In genomic region chr22:47663615-47664605, GRCh38 we compare ENCODE assay signal across 22 cellular contexts.
A peak's percentile ranks its signal among the peaks of the same experiment; 100 is the strongest.
DNase-seq lines count a peak whose midpoint lies in the region; ATAC-seq and TF ChIP-seq lines count a peak whose summit lies in the region.
"Had no signal": no experiment of that assay in that cellular context is flagged by ENCODE, and none has a peak within 500 bp of the region (broad histone marks: within the 10 kb centered on the region; RNA-seq: fewer than 3 reads in every experiment).

No MANE protein-coding gene starts in this region.

- H3K4me3 Mint-ChIP-seq in endodermal cell (no peak overlapping the region), osteocyte (ENCODE audit: unreplicated experiment) (no peak overlapping the region)
- no peak overlapping the region for H3K4me3 Mint-ChIP-seq in activated T-cell treated with anti-CD3 and anti-CD28 coated beads, Interleukin-2, amount 50 U/mL, for 24 hours
- H3K4me3 Mint-ChIP-seq: CD14-positive monocyte; CD4-positive, alpha-beta T cell; CD8-positive, alpha-beta memory T cell had no signal

- H3K36me3 Mint-ChIP-seq in endodermal cell (ENCODE audit: low read depth), result peaks cover 9% of the 10 kb centered on the region
- no peaks in the 10 kb centered on the region for H3K36me3 Mint-ChIP-seq in osteocyte (ENCODE audit: unreplicated experiment)
- no peaks in the 10 kb centered on the region for H3K36me3 Mint-ChIP-seq in activated T-cell treated with anti-CD3 and anti-CD28 coated beads, Interleukin-2, amount 50 U/mL, for 24 hours (ENCODE audit: low read depth)
- H3K36me3 Mint-ChIP-seq: CD14-positive monocyte; CD8-positive, alpha-beta memory T cell had no signal

- no peak for ATAC-seq in GM21723 (IDR thresholded peaks at IDR 0.05; ENCODE audit: unreplicated experiment)
- ATAC-seq in HG02885 (IDR thresholded peaks at IDR 0.05; ENCODE audit: poor library complexity, unreplicated experiment), result no peak
- ATAC-seq: A549, GM12878 had no signal

- no peaks in the 10 kb centered on the region for H3K4me1 ChIP-seq in endodermal cell (ENCODE audit: control insufficient read depth, insufficient read depth, low read length)
- H3K4me1 ChIP-seq: A549; BE2C; BLaER1 treated with 17β-estradiol and CSF1 and Interleukin-3, amounts not matched to agents 10 nM and 100 nM had no signal

- peaks cover 8% of the 10 kb centered on the region for H3K27me3 ChIP-seq in endodermal cell (ENCODE audit: control insufficient read depth, insufficient read depth, low read length, poor library complexity, severe bottlenecking)
- H3K27me3 ChIP-seq: BE2C; BLaER1 treated with 17β-estradiol and CSF1 and Interleukin-3, amounts not matched to agents 10 nM and 100 nM had no signal

- peak; percentile 8 for DNase-seq in HuH-7 (ENCODE audit: low spot score)
- no peak for DNase-seq in endodermal cell
- peak; percentile 59 for DNase-seq in osteocyte (ENCODE audit: extremely low spot score, unreplicated experiment)
- no peak for DNase-seq in activated T-cell treated with anti-CD3 and anti-CD28 coated beads, Interleukin-2, amount 50 U/mL, for 24 hours
- DNase-seq: 8988T; ACHN; AML-193; BE2C; CD4-positive, alpha-beta T cell; CD8-positive, alpha-beta memory T cell; DMS 273 treated with DMSO at 0.1 percent for 48 hours; DMS79; EL; GDM1; GOT3; HCEC 1CT had no signal

- H3K27me3 Mint-ChIP-seq in endodermal cell (ENCODE audit: insufficient read depth) (peaks cover 54% of the 10 kb centered on the region), osteocyte (ENCODE audit: unreplicated experiment) (no peaks in the 10 kb centered on the region)
- H3K27me3 Mint-ChIP-seq in activated T-cell treated with anti-CD3 and anti-CD28 coated beads, Interleukin-2, amount 50 U/mL, for 24 hours, result peaks cover 9% of the 10 kb centered on the region
- H3K27me3 Mint-ChIP-seq: CD4-positive, alpha-beta T cell had no signal

- no peak overlapping the region for H3K27ac Mint-ChIP-seq in endodermal cell
- H3K27ac Mint-ChIP-seq in osteocyte (ENCODE audit: unreplicated experiment), result no peak overlapping the region
- H3K27ac Mint-ChIP-seq in activated T-cell treated with anti-CD3 and anti-CD28 coated beads, Interleukin-2, amount 50 U/mL, for 24 hours, result no peak overlapping the region
- H3K27ac Mint-ChIP-seq: CD14-positive monocyte; CD4-positive, alpha-beta T cell; CD8-positive, alpha-beta memory T cell had no signal

- H3K9ac ChIP-seq in endodermal cell (ENCODE audit: extremely low read depth, low read length, poor library complexity, severe bottlenecking), result no peak overlapping the region
- H3K9ac ChIP-seq: BLaER1 treated with 17β-estradiol and CSF1 and Interleukin-3, amounts not matched to agents 10 nM and 100 nM had no signal

- H3K4me1 Mint-ChIP-seq in endodermal cell, result peaks cover 6% of the 10 kb centered on the region
- H3K4me1 Mint-ChIP-seq in osteocyte (ENCODE audit: unreplicated experiment), result no peaks in the 10 kb centered on the region
- no peaks in the 10 kb centered on the region for H3K4me1 Mint-ChIP-seq in activated T-cell treated with anti-CD3 and anti-CD28 coated beads, Interleukin-2, amount 50 U/mL, for 24 hours (ENCODE audit: low read depth)
- H3K4me1 Mint-ChIP-seq: CD14-positive monocyte; CD8-positive, alpha-beta memory T cell had no signal

- H3K4me3 ChIP-seq in endodermal cell (ENCODE audit: low read length), result peak overlapping the region; percentile 6
- H3K4me3 ChIP-seq: A549; BLaER1 treated with 17β-estradiol and CSF1 and Interleukin-3, amounts not matched to agents 10 nM and 100 nM; GM12878 had no signal

- H3K9me3 Mint-ChIP-seq in endodermal cell (peaks cover 85% of the 10 kb centered on the region), osteocyte (ENCODE audit: unreplicated experiment) (peaks cover 53% of the 10 kb centered on the region)
- H3K9me3 Mint-ChIP-seq in activated T-cell treated with anti-CD3 and anti-CD28 coated beads, Interleukin-2, amount 50 U/mL, for 24 hours, result peaks cover 4% of the 10 kb centered on the region

- 88 to 90% methylated on average over 8 to 14 of the region's 14 CpGs for WGBS in endodermal cell (ENCODE audit: insufficient coverage in 1 of 2, insufficient read length in 1 of 2), 2 experiments

- TF ChIP-seq CTCF in endodermal cell (conservative IDR thresholded peaks at IDR 0.05), result no peak
- TF ChIP-seq CTCF in osteocyte (IDR thresholded peaks at IDR 0.05), result no peak

- H3K9me3 ChIP-seq in endodermal cell (ENCODE audit: control insufficient read depth, low read length), result peaks cover 72% of the 10 kb centered on the region
- H3K9me3 ChIP-seq: BE2C had no signal

- no peaks in the 10 kb centered on the region for H3K36me3 ChIP-seq in endodermal cell (ENCODE audit: control insufficient read depth, insufficient read depth, low read length)
- H3K36me3 ChIP-seq: BE2C; BLaER1 treated with 17β-estradiol and CSF1 and Interleukin-3, amounts not matched to agents 10 nM and 100 nM had no signal

- no peak overlapping the region for H3K27ac ChIP-seq in endodermal cell (ENCODE audit: low read depth, low read length)
- H3K27ac ChIP-seq: A549; BLaER1 treated with 17β-estradiol and CSF1 and Interleukin-3, amounts not matched to agents 10 nM and 100 nM had no signal

Comparison
In these comparisons a context has a peak if more than half of its experiments do, and no peak if none do; other contexts are left out.
1. DNase-seq: peak in HuH-7 (single experiment) and osteocyte (single experiment); none in endodermal cell (single experiment) and activated T-cell treated with anti-CD3 and anti-CD28 coated beads, Interleukin-2, amount 50 U/mL, for 24 hours (single experiment).